In the genomic region with DNA sequence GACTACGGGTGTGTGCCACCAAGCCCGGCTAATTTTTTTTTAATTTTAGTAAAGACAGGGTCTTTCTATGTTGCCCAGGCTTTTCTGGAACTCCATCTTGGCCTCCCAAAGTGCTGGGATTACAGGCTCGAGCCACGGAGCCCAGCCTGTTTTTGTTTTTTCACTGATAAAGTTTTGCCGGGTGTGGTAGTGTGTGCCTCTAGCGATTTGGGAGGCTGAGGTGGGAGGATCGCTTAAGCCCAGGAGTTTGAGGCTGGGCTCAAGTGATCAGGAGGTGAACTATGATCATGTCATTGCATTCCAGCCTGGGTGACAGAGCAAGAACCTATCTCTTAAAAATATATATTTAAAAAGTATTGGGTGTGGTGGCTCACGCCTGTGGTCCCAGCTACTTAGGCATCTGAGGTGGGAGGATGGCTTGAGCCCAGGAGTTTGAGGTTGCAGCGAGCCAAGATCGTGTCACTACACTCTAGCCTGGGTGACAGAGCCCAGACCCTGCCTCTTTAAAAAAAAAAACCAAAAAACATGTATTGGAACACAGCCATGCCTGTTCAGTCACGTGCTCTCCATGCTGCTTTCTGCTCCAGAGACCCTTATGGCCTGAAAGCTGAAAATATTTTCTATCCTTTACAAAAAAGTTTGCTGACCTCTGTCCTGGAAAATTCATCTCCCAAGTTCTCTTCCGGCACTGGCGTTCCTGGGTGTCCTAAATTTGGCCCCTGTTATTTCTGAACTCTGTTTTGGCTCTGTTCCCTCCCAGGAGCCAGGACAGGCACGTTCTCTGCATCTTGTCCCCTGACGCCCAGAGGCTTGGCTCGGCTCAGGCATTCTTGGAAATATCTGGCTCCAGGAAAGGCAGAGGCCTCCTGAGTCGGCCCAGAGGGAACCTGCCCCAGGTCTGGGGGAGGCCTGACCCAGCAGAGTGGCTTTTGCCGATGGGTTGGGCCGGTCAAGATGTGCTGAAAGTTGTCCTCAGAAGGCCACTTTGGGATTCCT, we compare ENCODE assay signal across 15 cellular contexts.
DNase-seq lines count a peak whose midpoint lies in the region; TF ChIP-seq lines count a peak whose summit lies in the region.
"Had no signal": no experiment of that assay in that cellular context is flagged by ENCODE, and none has a peak within 500 bp of the region (broad histone marks: within the 10 kb centered on the region; RNA-seq: fewer than 3 reads in every experiment).

No MANE protein-coding gene starts in this region.

- intact Hi-C loops in vagina (cut with DNase I), result no loop called here

- H3K4me3 ChIP-seq in fibroblast of villous mesenchyme (ENCODE audit: low read depth, low read length), result no peak overlapping the region
- H3K4me3 ChIP-seq in neural progenitor cell, result no peak overlapping the region
- no peak overlapping the region for H3K4me3 ChIP-seq in vagina

- H3K9me3 ChIP-seq in neural progenitor cell (ENCODE audit: low read depth) (no peaks in the 10 kb centered on the region), vagina (no peaks in the 10 kb centered on the region)

- peak; percentile 44 for DNase-seq in DMS 273 (lab: John Stamatoyannopoulos, UW; ENCODE audit: unreplicated experiment)
- no peak for DNase-seq in DMS 273 treated with DMSO at 0.1 percent for 48 hours (lab: John Stamatoyannopoulos, UW)
- DNase-seq in fibroblast of villous mesenchyme (ENCODE audit: low read depth), result peak; percentile 30
- DNase-seq in neural progenitor cell (ENCODE audit: low spot score), result no peak
- DNase-seq in vagina (ENCODE audit: extremely low spot score in 2 of 2), result no peak
- DNase-seq in NCI-H1930 (lab: John Stamatoyannopoulos, UW), result no peak
- DNase-seq in activated CD4-positive, alpha-beta T cell treated with anti-CD3 and anti-CD28 coated beads, Interleukin-2, amount 50 U/mL, for 4 hours, result no peak
- DNase-seq in COLO668 (lab: John Stamatoyannopoulos, UW; ENCODE audit: unreplicated experiment), result no peak
- DNase-seq: hippocampal formation; natural killer cell; NCI-H2029 treated with DMSO at 0.1 percent for 48 hours; stimulated activated CD4-positive, alpha-beta T cell treated with anti-CD3 and anti-CD28 coated beads, Interleukin-2, amount 100 ng/mL, for 48 hours; WERI-Rb-1 had no signal

- TF ChIP-seq POLR2A in vagina (IDR thresholded peaks at IDR 0.05), result no peak

- no peaks in the 10 kb centered on the region for H3K4me1 ChIP-seq in neural progenitor cell
- peaks cover 24% of the 10 kb centered on the region for H3K4me1 ChIP-seq in vagina

- no peak for TF ChIP-seq CTCF in fibroblast of villous mesenchyme (IDR thresholded peaks at IDR 0.05; ENCODE audit: insufficient read depth, low read depth, low read length)
- no peak for TF ChIP-seq CTCF in neural progenitor cell (IDR thresholded peaks at IDR 0.05)
- TF ChIP-seq CTCF in vagina (IDR thresholded peaks at IDR 0.05), result no peak

- peaks cover 12% of the 10 kb centered on the region for H3K4me1 Mint-ChIP-seq in neural progenitor cell
- H3K4me1 Mint-ChIP-seq: activated T-helper 17 cell treated with anti-CD3 and anti-CD28 coated beads, Interleukin-2, amount 50 U/mL, for 72 hours; natural killer cell had no signal

- H3K27ac ChIP-seq in neural progenitor cell, result no peak overlapping the region
- H3K27ac ChIP-seq in vagina, result peak overlapping the region; percentile 42
- H3K27ac ChIP-seq: 22Rv1, WERI-Rb-1 had no signal

- H3K27me3 ChIP-seq in neural progenitor cell (no peaks in the 10 kb centered on the region), vagina (no peaks in the 10 kb centered on the region)

- H3K4me3 Mint-ChIP-seq in neural progenitor cell, result no peak overlapping the region
- H3K4me3 Mint-ChIP-seq: activated T-helper 17 cell treated with anti-CD3 and anti-CD28 coated beads, Interleukin-2, amount 50 U/mL, for 72 hours; natural killer cell had no signal

- H3K36me3 ChIP-seq in neural progenitor cell (no peaks in the 10 kb centered on the region), vagina (peaks cover 0 to 7% of the 10 kb centered on the region in 2 donors)

- no peaks in the 10 kb centered on the region for H3K79me2 ChIP-seq in neural progenitor cell (ENCODE audit: low read depth)

- peaks cover 2% of the 10 kb centered on the region for H3K27me3 Mint-ChIP-seq in neural progenitor cell (ENCODE audit: insufficient read depth, low read depth)
- H3K27me3 Mint-ChIP-seq: activated T-helper 17 cell treated with anti-CD3 and anti-CD28 coated beads, Interleukin-2, amount 50 U/mL, for 72 hours had no signal

- no peak overlapping the region for H3K4me2 ChIP-seq in neural progenitor cell

- H2AFZ ChIP-seq in neural progenitor cell (replicated peaks), result no peak overlapping the region

- H3K36me3 Mint-ChIP-seq in neural progenitor cell, result peaks cover 5% of the 10 kb centered on the region
- H3K36me3 Mint-ChIP-seq: natural killer cell had no signal

- H4K20me1 ChIP-seq in neural progenitor cell (ENCODE audit: low read depth), result no peaks in the 10 kb centered on the region

- no peaks in the 10 kb centered on the region for H3F3A ChIP-seq in neural progenitor cell (ENCODE audit: low read depth)

- no peak overlapping the region for H3K9ac ChIP-seq in neural progenitor cell

- H3K27ac Mint-ChIP-seq in neural progenitor cell, result peak overlapping the region; percentile 29
- H3K27ac Mint-ChIP-seq: activated T-helper 17 cell treated with anti-CD3 and anti-CD28 coated beads, Interleukin-2, amount 50 U/mL, for 72 hours; natural killer cell had no signal

- H3K9me3 Mint-ChIP-seq in neural progenitor cell, result no peaks in the 10 kb centered on the region
- H3K9me3 Mint-ChIP-seq: activated T-helper 17 cell treated with anti-CD3 and anti-CD28 coated beads, Interleukin-2, amount 50 U/mL, for 72 hours; natural killer cell had no signal

Comparison
In these comparisons a context has a peak if more than half of its experiments do, and no peak if none do; other contexts are left out.
1. DNase-seq: peak in DMS 273 (single experiment) and fibroblast of villous mesenchyme (single experiment); none in DMS 273 treated with DMSO at 0.1 percent for 48 hours (single experiment), neural progenitor cell (single experiment), vagina (0 of 2), NCI-H1930 (0 of 2), activated CD4-positive, alpha-beta T cell treated with anti-CD3 and anti-CD28 coated beads, Interleukin-2, amount 50 U/mL, for 4 hours (0 of 2) and COLO668 (single experiment).